22 cellular contexts compared by ENCODE assay signal in the genomic region with DNA sequence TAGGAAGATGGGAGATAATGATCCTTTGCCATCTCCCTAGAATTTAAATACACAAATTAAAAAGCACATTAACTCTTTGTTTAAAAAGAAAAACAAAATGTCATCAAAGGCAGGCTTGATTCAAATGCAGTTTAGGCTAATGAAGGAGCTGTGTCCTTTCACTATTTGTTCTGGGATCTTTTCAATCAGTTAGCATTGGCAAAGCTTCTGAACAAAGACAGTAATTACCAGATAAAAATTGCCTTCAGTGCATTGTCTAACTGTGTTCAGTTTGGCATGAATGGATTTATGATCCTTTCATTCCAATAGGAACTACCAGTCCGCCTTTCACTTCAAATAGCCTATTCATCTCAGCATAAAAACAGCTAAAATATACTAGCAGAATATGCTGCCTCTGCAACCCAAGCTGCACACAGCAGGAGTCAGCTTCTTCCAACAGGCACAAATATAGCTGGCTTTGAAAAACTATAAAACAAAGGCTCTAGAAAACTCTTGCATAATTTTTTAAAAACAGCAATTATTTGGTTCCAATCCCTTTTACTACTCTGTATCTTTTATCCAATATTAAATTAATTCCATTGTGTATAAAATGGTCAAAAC. TPM values are rescaled to one million over a fixed set of nuclear protein-coding genes. Genes with fewer than 3 reads are reported as not detected.
DNase-seq lines count a peak whose midpoint lies in the region; ATAC-seq and TF ChIP-seq lines count a peak whose summit lies in the region.
"Had no signal": no experiment of that assay in that cellular context is flagged by ENCODE, and none has a peak within 500 bp of the region (broad histone marks: within the 10 kb centered on the region; RNA-seq: fewer than 3 reads in every experiment).

No MANE protein-coding gene starts in this region.

- H3K36me3 Mint-ChIP-seq in neural progenitor cell = no peaks in the 10 kb centered on the region
- H3K36me3 Mint-ChIP-seq: activated naive CD8-positive, alpha-beta T cell treated with anti-CD3 and anti-CD28 coated beads, Interleukin-2, amount 10 ng/mL, durations not matched to agents 7 days and 5 days had no signal

- H3K27me3 ChIP-seq in WERI-Rb-1 (ENCODE audit: insufficient read depth, low read depth, severe bottlenecking) (no peaks in the 10 kb centered on the region), neural progenitor cell (no peaks in the 10 kb centered on the region), upper lobe of right lung (no peaks in the 10 kb centered on the region)
- H3K27me3 ChIP-seq: right atrium auricular region had no signal

- intact Hi-C loops in upper lobe of right lung (cut with DNase I) = no loop called here

- peaks cover 24% of the 10 kb centered on the region for H3K4me1 ChIP-seq in neural progenitor cell
- H3K4me1 ChIP-seq in upper lobe of right lung = no peaks in the 10 kb centered on the region
- H3K4me1 ChIP-seq: right atrium auricular region had no signal

- H3K27ac ChIP-seq in WERI-Rb-1 = peak overlapping the region; percentile 0; the same call in 1 of the 2 replicates
- peak overlapping the region; percentile 47 for H3K27ac ChIP-seq in neural progenitor cell
- H3K27ac ChIP-seq in upper lobe of right lung = no peak overlapping the region
- H3K27ac ChIP-seq: heart right ventricle, right atrium auricular region had no signal

- TF ChIP-seq CTCF in LNCaP clone FGC (IDR thresholded peaks at IDR 0.05; ENCODE audit: control insufficient read depth, extremely low read depth, insufficient read depth) = no peak
- TF ChIP-seq CTCF in WERI-Rb-1 (IDR thresholded peaks at IDR 0.05; ENCODE audit: low read depth, low read length) = no peak
- TF ChIP-seq CTCF in neural progenitor cell (IDR thresholded peaks at IDR 0.05) = no peak
- TF ChIP-seq CTCF in upper lobe of right lung (IDR thresholded peaks at IDR 0.05) = no peak

- no peak overlapping the region for H3K27ac Mint-ChIP-seq in neural progenitor cell
- H3K27ac Mint-ChIP-seq: activated CD4-positive, alpha-beta T cell treated with anti-CD3 and anti-CD28 coated beads, Interleukin-2, amount 10 ng/mL, durations not matched to agents 7 days and 5 days; activated naive CD8-positive, alpha-beta T cell treated with anti-CD3 and anti-CD28 coated beads, Interleukin-2, amount 10 ng/mL, durations not matched to agents 7 days and 5 days; activated T-helper 2 cell treated with anti-CD3 and anti-CD28 coated beads, Interferon-gamma antibody, Interleukin-2, Interleukin-4, amounts not matched to agents 10 μg/mL and 5 μg/mL and 100 μg/mL, durations not matched to agents 14 hours and 24 hours and 36 hours had no signal

- no peaks in the 10 kb centered on the region for H3K36me3 ChIP-seq in WERI-Rb-1
- H3K36me3 ChIP-seq in neural progenitor cell = no peaks in the 10 kb centered on the region
- H3K36me3 ChIP-seq in upper lobe of right lung = no peaks in the 10 kb centered on the region
- H3K36me3 ChIP-seq: heart right ventricle, right atrium auricular region had no signal

- H3K9me3 Mint-ChIP-seq in neural progenitor cell = no peaks in the 10 kb centered on the region
- H3K9me3 Mint-ChIP-seq: activated naive CD8-positive, alpha-beta T cell treated with anti-CD3 and anti-CD28 coated beads, Interleukin-2, amount 10 ng/mL, durations not matched to agents 7 days and 5 days; activated T-helper 2 cell treated with anti-CD3 and anti-CD28 coated beads, Interferon-gamma antibody, Interleukin-2, Interleukin-4, amounts not matched to agents 10 μg/mL and 5 μg/mL and 100 μg/mL, durations not matched to agents 14 hours and 24 hours and 36 hours had no signal

- no peak overlapping the region for H3K9ac ChIP-seq in neural progenitor cell

- no peak overlapping the region for H3K4me3 Mint-ChIP-seq in neural progenitor cell
- H3K4me3 Mint-ChIP-seq: activated CD4-positive, alpha-beta T cell treated with anti-CD3 and anti-CD28 coated beads, Interleukin-2, amount 10 ng/mL, durations not matched to agents 7 days and 5 days; activated naive CD8-positive, alpha-beta T cell treated with anti-CD3 and anti-CD28 coated beads, Interleukin-2, amount 10 ng/mL, durations not matched to agents 7 days and 5 days had no signal

- H3K4me3 ChIP-seq in LNCaP clone FGC (ENCODE audit: low read depth, low read length) = no peak overlapping the region
- no peak overlapping the region for H3K4me3 ChIP-seq in WERI-Rb-1 (ENCODE audit: low read depth, low read length)
- H3K4me3 ChIP-seq in neural progenitor cell = no peak overlapping the region
- H3K4me3 ChIP-seq in upper lobe of right lung = no peak overlapping the region
- H3K4me3 ChIP-seq: heart right ventricle, mucosa of descending colon, right atrium auricular region had no signal

- peaks cover 11% of the 10 kb centered on the region for H3F3A ChIP-seq in neural progenitor cell (ENCODE audit: low read depth)

- H3K79me2 ChIP-seq in neural progenitor cell (ENCODE audit: low read depth) = no peaks in the 10 kb centered on the region

- H3K27me3 Mint-ChIP-seq in neural progenitor cell (ENCODE audit: insufficient read depth, low read depth) = no peaks in the 10 kb centered on the region
- H3K27me3 Mint-ChIP-seq: activated CD4-positive, alpha-beta T cell treated with anti-CD3 and anti-CD28 coated beads, Interleukin-2, amount 10 ng/mL, durations not matched to agents 7 days and 5 days had no signal

- H2AFZ ChIP-seq in neural progenitor cell (replicated peaks) = no peak overlapping the region

- peaks cover 14% of the 10 kb centered on the region for H3K4me1 Mint-ChIP-seq in neural progenitor cell
- H3K4me1 Mint-ChIP-seq: activated CD4-positive, alpha-beta T cell treated with anti-CD3 and anti-CD28 coated beads, Interleukin-2, amount 10 ng/mL, durations not matched to agents 7 days and 5 days had no signal

- DNase-seq in LNCaP clone FGC (ENCODE audit: low read depth) (peak; percentile 62), NCI-H2081 treated with DMSO at 0.1 percent for 48 hours (lab: John Stamatoyannopoulos, UW) (peak; percentile 74), WERI-Rb-1 (no peak), neural progenitor cell (ENCODE audit: low spot score) (peak; percentile 11), upper lobe of right lung (no peak)
- DNase-seq: activated CD4-positive, alpha-beta T cell treated with anti-CD3 and anti-CD28 coated beads, Interleukin-2, amount 10 ng/mL, durations not matched to agents 7 days and 5 days; activated naive CD8-positive, alpha-beta T cell treated with anti-CD3 and anti-CD28 coated beads, Interleukin-2, amount 10 ng/mL, durations not matched to agents 7 days and 5 days; DND-41; H7; heart right ventricle; left ventricle myocardium superior; mucosa of descending colon; NCI-H1048; OCI-M1; SIG-M5; stimulated activated CD4-positive, alpha-beta T cell treated with anti-CD3 and anti-CD28 coated beads, Interleukin-12 subunit alpha, Interleukin-12 subunit beta, amount 100 ng/mL, for 4 hours; T-helper 1 cell had no signal

- H3K9me3 ChIP-seq in WERI-Rb-1 (ENCODE audit: severe bottlenecking) (no peaks in the 10 kb centered on the region), neural progenitor cell (ENCODE audit: low read depth) (no peaks in the 10 kb centered on the region), upper lobe of right lung (no peaks in the 10 kb centered on the region)
- H3K9me3 ChIP-seq: heart right ventricle, mucosa of descending colon, right atrium auricular region had no signal

- ATAC-seq in HG02759 (IDR thresholded peaks at IDR 0.05; ENCODE audit: unreplicated experiment) = no peak
- no peak for ATAC-seq in GM19463 (IDR thresholded peaks at IDR 0.05; ENCODE audit: unreplicated experiment)
- ATAC-seq in upper lobe of right lung = no peak
- ATAC-seq: heart right ventricle, left ventricle myocardium superior, mucosa of descending colon had no signal

- H3K4me2 ChIP-seq in neural progenitor cell = peak overlapping the region; percentile 43

- no peaks in the 10 kb centered on the region for H4K20me1 ChIP-seq in neural progenitor cell (ENCODE audit: low read depth)

RNA-seq across cellular contexts. Expression of a gene that starts 49.8 kb away (rescaled TPM):
- not detected in 2 replicates for total RNA-seq in neural progenitor cell (ENCODE audit: low replicate concordance)
- not detected for total RNA-seq in upper lobe of right lung
- total RNA-seq: activated CD4-positive, alpha-beta T cell treated with anti-CD3 and anti-CD28 coated beads, Interleukin-2, amount 10 ng/mL, durations not matched to agents 7 days and 5 days; activated naive CD8-positive, alpha-beta T cell treated with anti-CD3 and anti-CD28 coated beads, Interleukin-2, amount 10 ng/mL, durations not matched to agents 7 days and 5 days; activated T-helper 2 cell treated with anti-CD3 and anti-CD28 coated beads, Interferon-gamma antibody, Interleukin-2, Interleukin-4, amounts not matched to agents 10 μg/mL and 5 μg/mL and 100 μg/mL, durations not matched to agents 14 hours and 24 hours and 36 hours; H7; heart right ventricle; left ventricle myocardium superior; mucosa of descending colon; right atrium auricular region; ureter had no signal

Comparison
In these comparisons a context has a peak if more than half of its experiments do, and no peak if none do; other contexts are left out.
1. DNase-seq: peak in LNCaP clone FGC (single experiment), NCI-H2081 treated with DMSO at 0.1 percent for 48 hours (single experiment) and neural progenitor cell (single experiment); none in WERI-Rb-1 (single experiment) and upper lobe of right lung (single experiment).